9 cellular contexts compared by ENCODE assay signal in the genomic region with DNA sequence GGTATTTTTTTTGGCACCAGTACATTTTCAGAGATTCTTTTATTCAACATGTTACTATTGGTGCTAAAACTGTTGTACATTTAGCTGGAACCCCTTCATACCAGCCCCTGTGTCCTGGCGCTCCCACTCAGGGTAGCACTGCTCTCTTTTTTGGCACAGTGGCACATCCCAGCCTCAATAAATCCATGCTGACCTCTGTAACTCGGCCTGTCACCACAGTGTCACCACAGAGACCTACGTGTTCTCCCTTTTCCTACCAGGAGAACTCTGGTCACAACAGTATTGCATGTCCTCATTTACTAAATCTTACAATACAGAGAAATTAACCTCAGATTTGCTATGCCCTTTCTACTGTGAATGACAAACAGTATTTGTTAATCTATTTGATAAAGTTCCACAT.
"Had no signal": no experiment of that assay in that cellular context is flagged by ENCODE, and none has a peak within 500 bp of the region (broad histone marks: within the 10 kb centered on the region; RNA-seq: fewer than 3 reads in every experiment).

No MANE protein-coding gene starts in this region.

- DNase-seq: GM23248, GOT3, H7, HFFc6, IMR-90 had no signal

- H3K4me3 Mint-ChIP-seq: HFFc6 had no signal

- ATAC-seq: HCT116, K562 had no signal

- H3K27ac ChIP-seq: GM23248, HL-60 had no signal

- H3K9me3 Mint-ChIP-seq: HFFc6 had no signal

- H3K9ac ChIP-seq: GM23248 had no signal

- H3K4me3 ChIP-seq: GM23248, HAP-1, K562 had no signal

- FAIRE-seq: K562 had no signal

- H3K9me3 ChIP-seq: HAP-1 had no signal

- H2AFZ ChIP-seq: GM23248 had no signal

- H3K27ac Mint-ChIP-seq: HFFc6 had no signal
